ENCODE assay signal across 10 cellular contexts in the genomic region with DNA sequence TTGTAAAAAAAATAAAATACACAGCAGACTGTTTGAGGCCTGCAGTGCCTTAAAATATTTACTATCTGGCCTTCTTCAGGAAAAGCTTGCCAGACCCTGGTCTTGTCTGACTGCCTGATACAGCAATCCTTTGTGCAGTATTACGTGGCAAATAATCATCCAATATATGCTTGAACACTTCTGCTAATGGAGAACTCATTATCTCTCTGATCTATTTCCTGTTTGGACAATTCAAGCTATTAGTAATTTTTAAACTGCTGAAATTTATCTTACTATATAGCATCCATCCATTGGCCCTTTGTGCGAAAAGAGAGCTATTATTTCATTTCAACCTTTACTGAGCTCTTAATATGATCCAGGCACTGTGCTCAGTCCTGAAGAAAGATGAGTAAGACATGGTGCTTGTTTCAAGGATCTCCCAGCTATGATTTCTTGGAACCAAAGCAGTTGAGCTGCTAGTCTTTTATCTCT. TPM values are rescaled to one million over a fixed set of nuclear protein-coding genes. Genes with fewer than 3 reads are reported as not detected.
A peak's percentile ranks its signal among the peaks of the same experiment; 100 is the strongest.
DNase-seq lines count a peak whose midpoint lies in the region; ATAC-seq and TF ChIP-seq lines count a peak whose summit lies in the region.
"Had no signal": no experiment of that assay in that cellular context is flagged by ENCODE, and none has a peak within 500 bp of the region (broad histone marks: within the 10 kb centered on the region; RNA-seq: fewer than 3 reads in every experiment).

No MANE protein-coding gene starts in this region.

- no peak for TF ChIP-seq CTCF in neural progenitor cell (IDR thresholded peaks at IDR 0.05)
- no peak for TF ChIP-seq CTCF in progenitor cell of endocrine pancreas (IDR thresholded peaks at IDR 0.05; ENCODE audit: unreplicated experiment)

- H3K9me3 Mint-ChIP-seq in effector memory CD8-positive, alpha-beta T cell, result no peaks in the 10 kb centered on the region
- no peaks in the 10 kb centered on the region for H3K9me3 Mint-ChIP-seq in neural progenitor cell
- no peaks in the 10 kb centered on the region for H3K9me3 Mint-ChIP-seq in progenitor cell of endocrine pancreas (ENCODE audit: low read depth)

- no peak for ATAC-seq in effector memory CD8-positive, alpha-beta T cell (replicated peaks)

- H3K36me3 Mint-ChIP-seq in effector memory CD8-positive, alpha-beta T cell (ENCODE audit: insufficient read depth), result peaks cover 23% of the 10 kb centered on the region
- H3K36me3 Mint-ChIP-seq in neural progenitor cell (no peaks in the 10 kb centered on the region), progenitor cell of endocrine pancreas (ENCODE audit: insufficient read depth) (no peaks in the 10 kb centered on the region)

- H3K27ac ChIP-seq in skeletal muscle tissue (ENCODE audit: low read depth, low read length) (peak overlapping the region; percentile 73), neural progenitor cell (no peak overlapping the region)

- H3K27ac Mint-ChIP-seq in effector memory CD8-positive, alpha-beta T cell, result peak overlapping the region; percentile 94 to 100
- no peak overlapping the region for H3K27ac Mint-ChIP-seq in neural progenitor cell
- H3K27ac Mint-ChIP-seq in progenitor cell of endocrine pancreas, result no peak overlapping the region

- H3K79me2 ChIP-seq in neural progenitor cell (ENCODE audit: low read depth), result no peaks in the 10 kb centered on the region

- H2AFZ ChIP-seq in neural progenitor cell (replicated peaks), result no peak overlapping the region

- no peak overlapping the region for H3K4me3 Mint-ChIP-seq in effector memory CD8-positive, alpha-beta T cell
- H3K4me3 Mint-ChIP-seq in neural progenitor cell, result no peak overlapping the region
- H3K4me3 Mint-ChIP-seq in progenitor cell of endocrine pancreas (ENCODE audit: low read depth), result no peak overlapping the region

- H3K4me1 ChIP-seq in skeletal muscle tissue (ENCODE audit: control insufficient read depth in 3 of 3, insufficient read depth in 3 of 3, low read length in 3 of 3), result peaks cover 31 to 40% (median 33%) of the 10 kb centered on the region in 3 donors
- H3K4me1 ChIP-seq in neural progenitor cell, result no peaks in the 10 kb centered on the region

- H3K9ac ChIP-seq in skeletal muscle tissue (ENCODE audit: low read depth in 1 of 3, low read length in 3 of 3) (no peak overlapping the region), neural progenitor cell (no peak overlapping the region)

- H3K9me3 ChIP-seq in skeletal muscle tissue (ENCODE audit: control insufficient read depth in 3 of 3, low read length in 3 of 3) (no peaks in the 10 kb centered on the region), neural progenitor cell (ENCODE audit: low read depth) (no peaks in the 10 kb centered on the region)

- no peaks in the 10 kb centered on the region for H4K20me1 ChIP-seq in neural progenitor cell (ENCODE audit: low read depth)

- no peaks in the 10 kb centered on the region for H3K27me3 Mint-ChIP-seq in effector memory CD8-positive, alpha-beta T cell
- H3K27me3 Mint-ChIP-seq in neural progenitor cell (ENCODE audit: insufficient read depth, low read depth), result peaks cover 2% of the 10 kb centered on the region
- H3K27me3 Mint-ChIP-seq in progenitor cell of endocrine pancreas, result no peaks in the 10 kb centered on the region

- peaks cover 40 to 63% of the 10 kb centered on the region in 2 donors for H3K4me1 Mint-ChIP-seq in effector memory CD8-positive, alpha-beta T cell (ENCODE audit: low read depth in 2 of 2)
- H3K4me1 Mint-ChIP-seq in neural progenitor cell, result peaks cover 5% of the 10 kb centered on the region
- H3K4me1 Mint-ChIP-seq in progenitor cell of endocrine pancreas (ENCODE audit: low read depth), result no peaks in the 10 kb centered on the region

- DNase-seq in EL (peak; percentile 47), RPMI7951 (ENCODE audit: low read depth) (peak; percentile 54), NCI-H2081 treated with DMSO at 0.1 percent for 48 hours (lab: John Stamatoyannopoulos, UW) (no peak), neural progenitor cell (ENCODE audit: low spot score) (no peak), NCI-H345 treated with DMSO at 0.1 percent for 48 hours (lab: John Stamatoyannopoulos, UW; ENCODE audit: unreplicated experiment) (no peak), progenitor cell of endocrine pancreas (ENCODE audit: low spot score, unreplicated experiment) (no peak)
- no peak for DNase-seq in effector memory CD8-positive, alpha-beta T cell
- DNase-seq: activated naive CD4-positive, alpha-beta T cell treated with Interleukin-2 at 50 U/mL for 16 hours; SHP77 had no signal

- no peak overlapping the region for H3K4me2 ChIP-seq in neural progenitor cell

- H3K4me3 ChIP-seq in skeletal muscle tissue (ENCODE audit: low read length in 3 of 3) (no peak overlapping the region), neural progenitor cell (no peak overlapping the region)

- H3K36me3 ChIP-seq in skeletal muscle tissue (ENCODE audit: control insufficient read depth in 3 of 3, insufficient read depth in 3 of 3, low read length in 3 of 3), result peaks cover 0 to 3% (median 0%) of the 10 kb centered on the region in 3 donors
- H3K36me3 ChIP-seq in neural progenitor cell, result no peaks in the 10 kb centered on the region

- H3K27me3 ChIP-seq in skeletal muscle tissue (ENCODE audit: control insufficient read depth in 3 of 3, insufficient read depth in 3 of 3, low read length in 3 of 3), result no peaks in the 10 kb centered on the region
- no peaks in the 10 kb centered on the region for H3K27me3 ChIP-seq in neural progenitor cell

- no peaks in the 10 kb centered on the region for H3F3A ChIP-seq in neural progenitor cell (ENCODE audit: low read depth)

RNA-seq across cellular contexts. Expression of gene ATG7, which starts 15.9 kb away (rescaled TPM):
- 103 and 110 TPM in 2 replicates for total RNA-seq in RPMI7951 (2014; rRNA removed; shearing (Covaris generic))
- 48.0 TPM for total RNA-seq in skeletal muscle tissue
- total RNA-seq in neural progenitor cell (ENCODE audit: low replicate concordance), result 35.5 and 53.5 TPM in 2 replicates
- 29.1 and 31.3 TPM in 2 replicates for total RNA-seq in progenitor cell of endocrine pancreas

Comparison
In these comparisons a context has a peak if more than half of its experiments do, and no peak if none do; other contexts are left out.
1. DNase-seq: peak in EL (single experiment) and RPMI7951 (single experiment); none in effector memory CD8-positive, alpha-beta T cell (0 of 3), NCI-H2081 treated with DMSO at 0.1 percent for 48 hours (single experiment), neural progenitor cell (single experiment), NCI-H345 treated with DMSO at 0.1 percent for 48 hours (single experiment) and progenitor cell of endocrine pancreas (single experiment).
2. H3K27ac Mint-ChIP-seq: peak in effector memory CD8-positive, alpha-beta T cell (2 of 2); none in neural progenitor cell (single experiment) and progenitor cell of endocrine pancreas (single experiment).